In the genomic region with DNA sequence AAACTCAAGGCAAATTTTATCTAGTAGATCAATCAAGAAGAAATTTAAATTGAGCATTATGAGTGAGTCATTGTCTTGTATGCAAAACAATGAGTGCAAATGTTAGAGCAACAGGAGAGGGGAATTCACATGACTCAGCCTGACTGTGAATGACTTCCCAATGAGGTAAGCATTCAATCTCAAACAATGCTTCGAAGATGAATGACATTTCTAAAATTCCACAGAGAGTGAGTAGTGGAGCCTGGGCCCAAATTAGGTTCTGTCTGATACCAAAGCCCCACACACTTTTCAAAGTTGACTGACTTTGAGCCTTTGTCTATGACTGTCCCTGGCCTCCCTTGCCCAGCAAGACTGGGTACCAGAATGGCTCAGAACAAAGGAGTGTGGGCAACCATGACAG, we compare ENCODE assay signal across 8 cellular contexts.
DNase-seq lines count a peak whose midpoint lies in the region; ATAC-seq, FAIRE-seq and TF ChIP-seq lines count a peak whose summit lies in the region.

No MANE protein-coding gene starts in this region.

- no peak for TF ChIP-seq CTCF in bronchial epithelial cell (IDR thresholded peaks at IDR 0.05; ENCODE audit: insufficient read depth, low read length, severe bottlenecking)

- ATAC-seq in GM21367 (IDR thresholded peaks at IDR 0.05; ENCODE audit: unreplicated experiment) (no peak), GM18502 (IDR thresholded peaks at IDR 0.05; ENCODE audit: poor library complexity, unreplicated experiment) (no peak)

- no peak overlapping the region for H3K4me3 ChIP-seq in bronchial epithelial cell (ENCODE audit: low read depth, low read length)

- H3K36me3 ChIP-seq in bronchial epithelial cell (ENCODE audit: control insufficient read depth, insufficient read depth, low read length): no peaks in the 10 kb centered on the region

- peak; percentile 94 for DNase-seq in Daoy (ENCODE audit: low read depth)
- DNase-seq in bronchial epithelial cell (ENCODE audit: low read depth): peak; percentile 94
- DNase-seq in medulla oblongata (ENCODE audit: extremely low spot score): peak; percentile 9
- no peak for DNase-seq in SKM-1 (lab: John Stamatoyannopoulos, UW; ENCODE audit: unreplicated experiment)
- DNase-seq in COLO829 (ENCODE audit: low spot score): no peak

- peak; percentile 97 for FAIRE-seq in bronchial epithelial cell (lab: Jason Lieb, UNC)

- no peaks in the 10 kb centered on the region for H3K27me3 ChIP-seq in bronchial epithelial cell (ENCODE audit: control insufficient read depth, insufficient read depth, low read length)

- no peak for TF ChIP-seq RAD21 in Ishikawa (IDR thresholded peaks at IDR 0.05; ENCODE audit: low read depth)

- peak; percentile 76 for TF ChIP-seq EP300 in Ishikawa (IDR thresholded peaks at IDR 0.05; ENCODE audit: borderline replicate concordance)

TF ChIP-seq in Ishikawa, 13 proteins besides CTCF, POLR2A, EP300 and RAD21:
- TF ChIP-seq TCF12 (IDR thresholded peaks at IDR 0.05; ENCODE audit: low read depth) (peak; percentile 27; the same call in 1 of the 2 replicates), CREB1 (IDR thresholded peaks at IDR 0.05; ENCODE audit: low read depth) (no peak), TEAD4 (IDR thresholded peaks at IDR 0.05) (peak; percentile 76)

Comparison
In these comparisons a context has a peak if more than half of its experiments do, and no peak if none do; other contexts are left out.
1. DNase-seq: peak in Daoy (single experiment), bronchial epithelial cell (single experiment) and medulla oblongata (single experiment); none in SKM-1 (single experiment) and COLO829 (single experiment).